ENCODE assay signal across 1 cellular context in the genomic region with DNA sequence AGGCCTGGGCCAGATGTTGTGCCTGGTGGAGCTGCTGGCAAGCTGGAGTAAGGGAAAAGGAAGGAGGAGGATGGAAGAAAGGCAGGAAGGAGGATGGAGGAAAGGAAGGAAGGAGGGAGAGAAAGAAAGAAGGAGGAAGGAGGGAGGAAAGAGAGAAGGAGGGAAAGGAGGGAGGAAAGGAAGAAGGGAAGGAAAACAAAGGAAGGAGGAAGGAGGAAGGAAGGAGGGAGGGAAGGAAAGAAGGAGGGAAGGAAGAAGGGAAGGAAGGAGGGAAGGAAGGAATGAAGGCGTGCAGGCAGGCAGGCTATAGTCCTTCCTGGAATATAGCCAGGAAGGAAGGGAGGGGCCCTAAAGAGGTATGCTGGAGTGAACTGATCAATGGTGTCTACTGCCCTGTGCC.
TF ChIP-seq lines count a peak whose summit lies in the region.

No MANE protein-coding gene starts in this region.

TF ChIP-seq in IMR-90, 13 proteins besides CTCF, POLR2A, EP300 and RAD21:
- no peak for TF ChIP-seq FOS (IDR thresholded peaks at IDR 0.05; ENCODE audit: low read depth, low read length)
- no peak for TF ChIP-seq CEBPB (IDR thresholded peaks at IDR 0.05; ENCODE audit: low read depth, low read length)
- TF ChIP-seq MAFK (IDR thresholded peaks at IDR 0.05; ENCODE audit: low read depth, low read length) = no peak
- TF ChIP-seq RFX5 (IDR thresholded peaks at IDR 0.05; ENCODE audit: low read depth, low read length) = no peak
- TF ChIP-seq, protein P1, sequence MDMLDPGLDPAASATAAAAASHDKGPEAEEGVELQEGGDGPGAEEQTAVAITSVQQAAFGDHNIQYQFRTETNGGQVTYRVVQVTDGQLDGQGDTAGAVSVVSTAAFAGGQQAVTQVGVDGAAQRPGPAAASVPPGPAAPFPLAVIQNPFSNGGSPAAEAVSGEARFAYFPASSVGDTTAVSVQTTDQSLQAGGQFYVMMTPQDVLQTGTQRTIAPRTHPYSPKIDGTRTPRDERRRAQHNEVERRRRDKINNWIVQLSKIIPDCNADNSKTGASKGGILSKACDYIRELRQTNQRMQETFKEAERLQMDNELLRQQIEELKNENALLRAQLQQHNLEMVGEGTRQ (IDR thresholded peaks at IDR 0.05; ENCODE audit: low read depth, low read length) = no peak
- no peak for TF ChIP-seq NFE2L2 (IDR thresholded peaks at IDR 0.05; ENCODE audit: low read depth, low read length)
